In genomic region chr20:45890077-45890996, GRCh38 we compare ENCODE assay signal across 8 cellular contexts. TPM values are rescaled to one million over a fixed set of nuclear protein-coding genes. Genes with fewer than 3 reads are reported as not detected.
DNase-seq lines count a peak whose midpoint lies in the region; ATAC-seq, FAIRE-seq and TF ChIP-seq lines count a peak whose summit lies in the region.

No MANE protein-coding gene starts in this region.

- H3K9me3 ChIP-seq in keratinocyte (ENCODE audit: control insufficient read depth, low read depth, low read length) (no peaks in the 10 kb centered on the region), smooth muscle cell (replicated peaks; ENCODE audit: low read depth) (no peaks in the 10 kb centered on the region)

- H3K27me3 ChIP-seq in keratinocyte (ENCODE audit: control insufficient read depth, extremely low read depth, insufficient read depth, low read length) (no peaks in the 10 kb centered on the region), smooth muscle cell (ENCODE audit: low read depth) (no peaks in the 10 kb centered on the region)

- H3F3A ChIP-seq in smooth muscle cell (ENCODE audit: low read depth) = peaks cover 5% of the 10 kb centered on the region

- DNase-seq in AG09319 (ENCODE audit: extremely low read depth, low read depth) = peak; percentile 48
- DNase-seq in Kasumi-1 (lab: John Stamatoyannopoulos, UW) = peak; percentile 43 to 44
- DNase-seq in choroid plexus epithelial cell (ENCODE audit: low read depth) = peak; percentile 91
- DNase-seq in keratinocyte (ENCODE audit: low read depth, low spot score) = no peak
- DNase-seq in smooth muscle cell (lab: John Stamatoyannopoulos, UW; ENCODE audit: unreplicated experiment) = peak; percentile 52

- H3K79me2 ChIP-seq in keratinocyte (ENCODE audit: control insufficient read depth, insufficient read depth, low read length) (no peaks in the 10 kb centered on the region), smooth muscle cell (ENCODE audit: low read depth) (peaks cover 5% of the 10 kb centered on the region)

- dilution Hi-C loops in keratinocyte (cut with MboI; ENCODE audit: extremely low pct_ligation_motif_present, low sequenced_read_pairs) = no loop called here

- H3K27ac ChIP-seq in VCaP = peak overlapping the region; percentile 81
- peak overlapping the region; percentile 54 for H3K27ac ChIP-seq in keratinocyte (ENCODE audit: control insufficient read depth, insufficient read depth, low read length)
- peak overlapping the region; percentile 67 for H3K27ac ChIP-seq in smooth muscle cell (ENCODE audit: low read depth)

- no peaks in the 10 kb centered on the region for H4K20me1 ChIP-seq in keratinocyte (ENCODE audit: control insufficient read depth, extremely low read depth, insufficient read depth, low read length)
- peaks cover 5% of the 10 kb centered on the region for H4K20me1 ChIP-seq in smooth muscle cell (ENCODE audit: low read depth)

- H3K4me2 ChIP-seq in keratinocyte (ENCODE audit: control insufficient read depth, extremely low read depth, insufficient read depth, low read depth, low read length) = peak overlapping the region; percentile 88
- H3K4me2 ChIP-seq in smooth muscle cell = peak overlapping the region; percentile 98

- H2AFZ ChIP-seq in keratinocyte (ENCODE audit: control insufficient read depth, low read length) (peak overlapping the region; percentile 90), smooth muscle cell (ENCODE audit: low read depth) (peak overlapping the region; percentile 77)

- TF ChIP-seq CTCF in AG09319 (IDR thresholded peaks at IDR 0.05; ENCODE audit: low read depth, low read length) = peak; percentile 80
- TF ChIP-seq CTCF in VCaP (conservative IDR thresholded peaks at IDR 0.05) = no peak
- peak; percentile 82 for TF ChIP-seq CTCF in choroid plexus epithelial cell (conservative IDR thresholded peaks at IDR 0.05; ENCODE audit: low read depth, low read length)
- peak; percentile 37 to 70 (median 57) for TF ChIP-seq CTCF in keratinocyte (optimal IDR thresholded peaks at IDR 0.05 in 1 of 3, IDR thresholded peaks at IDR 0.05 in 1 of 3, conservative IDR thresholded peaks at IDR 0.05 in 1 of 3; ENCODE audit: extremely low read depth in 1 of 3, insufficient read depth in 2 of 3, low read length in 3 of 3)
- peak; percentile 61 for TF ChIP-seq CTCF in smooth muscle cell (IDR thresholded peaks at IDR 0.05; ENCODE audit: borderline replicate concordance, insufficient read depth, poor library complexity, severe bottlenecking)

- no peak for FAIRE-seq in keratinocyte (lab: Jason Lieb, UNC)

- WGBS in smooth muscle cell (ENCODE audit: low lambda C conversion rate) = 2% methylated on average over 79 of the region's 79 CpGs

- peaks cover 15% of the 10 kb centered on the region for H3K4me1 ChIP-seq in keratinocyte (ENCODE audit: control insufficient read depth, extremely low read depth, insufficient read depth, low read length)
- peaks cover 7% of the 10 kb centered on the region for H3K4me1 ChIP-seq in smooth muscle cell (ENCODE audit: low read depth)

- H3K36me3 ChIP-seq in keratinocyte (ENCODE audit: control insufficient read depth in 2 of 2, extremely low read depth in 1 of 2, insufficient read depth in 2 of 2, low read length in 2 of 2) (peaks cover 0 to 8% of the 10 kb centered on the region in 2 experiments), smooth muscle cell (ENCODE audit: low read depth) (no peaks in the 10 kb centered on the region)

- ATAC-seq in GM19035 (IDR thresholded peaks at IDR 0.05; ENCODE audit: unreplicated experiment) (peak; percentile 4), HG03139 (IDR thresholded peaks at IDR 0.05; ENCODE audit: unreplicated experiment) (no peak)

- H3K9me1 ChIP-seq in keratinocyte (ENCODE audit: control insufficient read depth, extremely low read depth, insufficient read depth, low read length) = no peaks in the 10 kb centered on the region

- H3K4me3 ChIP-seq in choroid plexus epithelial cell (ENCODE audit: low read depth, low read length) = peak overlapping the region; percentile 78
- peak overlapping the region; percentile 67 to 87 (median 69) for H3K4me3 ChIP-seq in keratinocyte (ENCODE audit: control insufficient read depth in 2 of 3, extremely low read depth in 1 of 3, insufficient read depth in 2 of 3, low read depth in 1 of 3, low read length in 3 of 3)
- H3K4me3 ChIP-seq in smooth muscle cell = peak overlapping the region; percentile 84

- peak overlapping the region; percentile 78 for H3K9ac ChIP-seq in keratinocyte (ENCODE audit: control insufficient read depth, extremely low read depth, insufficient read depth, low read length)
- H3K9ac ChIP-seq in smooth muscle cell (ENCODE audit: low read depth) = peak overlapping the region; percentile 83

RNA-seq across cellular contexts. Expression of gene NEURL2, which starts 0.7 kb away (rescaled TPM):
- polyA plus RNA-seq in keratinocyte (0.49 to 0.97 TPM (median 0.54 TPM) in 3 replicates), smooth muscle cell (3.7 and 4.7 TPM in 2 replicates)
- polyA plus RNA-seq in keratinocyte (2011; ENCODE audit: low read depth) = not detected
- polyA plus RNA-seq in keratinocyte (2011; cell fraction: cytosol; rRNA removed) = 0.18 and 0.25 TPM in 2 replicates
- 3.0 and 5.0 TPM in 2 replicates for polyA plus RNA-seq in keratinocyte (2011; cell fraction: nucleus; rRNA removed)
- polyA plus RNA-seq in keratinocyte (2012; ENCODE audit: low replicate concordance) = 0.30 and 1.1 TPM in 2 replicates
- 0.26 TPM in 1 of 3 replicates, not detected in the others for polyA minus RNA-seq in keratinocyte
- polyA minus RNA-seq in keratinocyte (2011; cell fraction: cytosol; rRNA and poly(A)+ RNA removed) = not detected
- polyA minus RNA-seq in keratinocyte (2011; cell fraction: nucleus; rRNA and poly(A)+ RNA removed) = 2.2 and 2.7 TPM in 2 replicates
- 0.31 and 3.3 TPM in 2 replicates for total RNA-seq in smooth muscle cell

RNA-seq across cellular contexts. Expression of gene CTSA, which starts 0.8 kb away (rescaled TPM):
- polyA plus RNA-seq in keratinocyte (38.6 to 69.4 TPM (median 48.6 TPM) in 3 replicates), smooth muscle cell (132 and 138 TPM in 2 replicates)
- polyA plus RNA-seq in keratinocyte (2011; ENCODE audit: low read depth) = 55.4 TPM
- 42.4 and 45.7 TPM in 2 replicates for polyA plus RNA-seq in keratinocyte (2011; cell fraction: cytosol; rRNA removed)
- polyA plus RNA-seq in keratinocyte (2011; cell fraction: nucleus; rRNA removed) = 157 and 166 TPM in 2 replicates
- polyA plus RNA-seq in keratinocyte (2012; ENCODE audit: low replicate concordance) = 53.4 and 103 TPM in 2 replicates
- 58.9 to 78.9 TPM (median 68.4 TPM) in 3 replicates for polyA minus RNA-seq in keratinocyte
- 55.8 TPM for polyA minus RNA-seq in keratinocyte (2011; cell fraction: cytosol; rRNA and poly(A)+ RNA removed)
- 81.7 and 88.9 TPM in 2 replicates for polyA minus RNA-seq in keratinocyte (2011; cell fraction: nucleus; rRNA and poly(A)+ RNA removed)
- total RNA-seq in smooth muscle cell = 74.8 and 79.7 TPM in 2 replicates

RNA-seq across cellular contexts. Expression of gene SPATA25, which starts 2.9 kb away (rescaled TPM):
- polyA plus RNA-seq in keratinocyte (0.19 TPM in 1 of 3 replicates, not detected in the others), smooth muscle cell (0.43 TPM in 1 of 2 replicates, not detected in the other)
- polyA plus RNA-seq in keratinocyte (2011; ENCODE audit: low read depth) = not detected
- not detected in 2 replicates for polyA plus RNA-seq in keratinocyte (2011; cell fraction: cytosol; rRNA removed)
- 0.90 and 2.2 TPM in 2 replicates for polyA plus RNA-seq in keratinocyte (2011; cell fraction: nucleus; rRNA removed)
- 0.16 TPM in 1 of 2 replicates, not detected in the other for polyA plus RNA-seq in keratinocyte (2012; ENCODE audit: low replicate concordance)
- 0.53 TPM in 1 of 3 replicates, not detected in the others for polyA minus RNA-seq in keratinocyte
- polyA minus RNA-seq in keratinocyte (2011; cell fraction: cytosol; rRNA and poly(A)+ RNA removed) = not detected
- not detected in 2 replicates for polyA minus RNA-seq in keratinocyte (2011; cell fraction: nucleus; rRNA and poly(A)+ RNA removed)
- total RNA-seq in smooth muscle cell = 0.54 and 1.2 TPM in 2 replicates

RNA-seq across cellular contexts. Expression of gene ZSWIM1, which starts 9.3 kb away (rescaled TPM):
- polyA plus RNA-seq in keratinocyte (4.3 to 4.9 TPM (median 4.4 TPM) in 3 replicates), smooth muscle cell (5.7 and 6.7 TPM in 2 replicates)
- polyA plus RNA-seq in keratinocyte (2011; ENCODE audit: low read depth) = 1.5 TPM
- 3.0 and 3.4 TPM in 2 replicates for polyA plus RNA-seq in keratinocyte (2011; cell fraction: cytosol; rRNA removed)
- polyA plus RNA-seq in keratinocyte (2011; cell fraction: nucleus; rRNA removed) = 5.0 and 8.0 TPM in 2 replicates
- polyA plus RNA-seq in keratinocyte (2012; ENCODE audit: low replicate concordance) = 6.1 and 7.7 TPM in 2 replicates
- polyA minus RNA-seq in keratinocyte = 19.7 to 22.0 TPM (median 20.8 TPM) in 3 replicates
- 8.8 TPM for polyA minus RNA-seq in keratinocyte (2011; cell fraction: cytosol; rRNA and poly(A)+ RNA removed)
- polyA minus RNA-seq in keratinocyte (2011; cell fraction: nucleus; rRNA and poly(A)+ RNA removed) = 7.1 and 8.9 TPM in 2 replicates
- total RNA-seq in smooth muscle cell = 10.5 and 12.2 TPM in 2 replicates

RNA-seq across cellular contexts. Expression of gene PLTP, which starts 21.6 kb away (rescaled TPM):
- polyA plus RNA-seq in keratinocyte = 26.3 to 58.1 TPM (median 46.5 TPM) in 3 replicates
- 16.6 TPM for polyA plus RNA-seq in keratinocyte (2011; ENCODE audit: low read depth)
- 33.7 and 79.0 TPM in 2 replicates for polyA plus RNA-seq in keratinocyte (2011; cell fraction: cytosol; rRNA removed)
- 84.1 and 121 TPM in 2 replicates for polyA plus RNA-seq in keratinocyte (2011; cell fraction: nucleus; rRNA removed)
- 53.4 and 63.7 TPM in 2 replicates for polyA plus RNA-seq in keratinocyte (2012; ENCODE audit: low replicate concordance)
- 32.2 to 98.3 TPM (median 57.4 TPM) in 3 replicates for polyA minus RNA-seq in keratinocyte
- 82.1 TPM for polyA minus RNA-seq in keratinocyte (2011; cell fraction: cytosol; rRNA and poly(A)+ RNA removed)
- 59.9 and 73.8 TPM in 2 replicates for polyA minus RNA-seq in keratinocyte (2011; cell fraction: nucleus; rRNA and poly(A)+ RNA removed)
- 81.0 and 93.3 TPM in 2 replicates for total RNA-seq in smooth muscle cell
- polyA plus RNA-seq in smooth muscle cell = 197 and 262 TPM in 2 replicates
